In genomic region chr16:30186782-30187555, GRCh38 we compare ENCODE assay signal across 9 cellular contexts. TPM values are rescaled to one million over a fixed set of nuclear protein-coding genes. Genes with fewer than 3 reads are reported as not detected.
DNase-seq lines count a peak whose midpoint lies in the region; ATAC-seq and TF ChIP-seq lines count a peak whose summit lies in the region.
"Had no signal": no experiment of that assay in that cellular context is flagged by ENCODE, and none has a peak within 500 bp of the region (broad histone marks: within the 10 kb centered on the region; RNA-seq: fewer than 3 reads in every experiment).

No MANE protein-coding gene starts in this region.

- ATAC-seq in Right ventricle myocardium superior (ENCODE audit: poor library complexity) (no peak), GM19328 (IDR thresholded peaks at IDR 0.05; ENCODE audit: unreplicated experiment) (no peak)

- WGBS in sigmoid colon, 2 donors: 45 to 46% methylated on average over 36 of the region's 36 CpGs

- H3K4me3 ChIP-seq in sigmoid colon: peak overlapping the region in 1 of 4 donors; percentile 63

- TF ChIP-seq POLR2A in sigmoid colon (IDR thresholded peaks at IDR 0.05): no peak

- H3K9me3 ChIP-seq in sigmoid colon: no peaks in the 10 kb centered on the region

- no peaks in the 10 kb centered on the region for H3K36me3 ChIP-seq in sigmoid colon

- DNase-seq in RWPE1 (ENCODE audit: low spot score): no peak
- peak; percentile 90 for DNase-seq in activated naive CD4-positive, alpha-beta T cell treated with anti-CD3 and anti-CD28 coated beads, Interleukin-2, amount 50 U/mL, for 16 hours
- DNase-seq in Right ventricle myocardium superior: peak; percentile 89
- DNase-seq in sigmoid colon: peak; percentile 81
- no peak for DNase-seq in NCI-H748 (lab: John Stamatoyannopoulos, UW; ENCODE audit: unreplicated experiment)
- no peak for DNase-seq in amniotic stem cell (lab: John Stamatoyannopoulos, UW)

- TF ChIP-seq CTCF in GM12874 (IDR thresholded peaks at IDR 0.05; ENCODE audit: insufficient read depth, low read depth, low read length): peak; percentile 91
- peak; percentile 84 for TF ChIP-seq CTCF in RWPE1 (conservative IDR thresholded peaks at IDR 0.05; ENCODE audit: low read depth)
- peak in 3 of 4 experiments; percentile 38 to 55 (median 42) for TF ChIP-seq CTCF in sigmoid colon (IDR thresholded peaks at IDR 0.05)

- no peak for TF ChIP-seq EP300 in sigmoid colon (IDR thresholded peaks at IDR 0.05)

- no peaks in the 10 kb centered on the region for H3K27me3 ChIP-seq in sigmoid colon

- CTCF ChIA-PET in RWPE1 (lab: Yijun Ruan, JAX): interaction anchor here (0.6 kb wide), 1 partner anchor 154 kb away, joined by 4 read pairs; no protein-coding TSS in a partner anchor

- intact Hi-C loops in Right ventricle myocardium superior (cut with DNase I) (no loop called here), sigmoid colon (cut with DNase I) (no loop called here)

- H3K27ac ChIP-seq in RWPE1 (peak overlapping the region; percentile 46; the same call in 1 of the 2 replicates), sigmoid colon (no peak overlapping the region)
- H3K27ac ChIP-seq: epithelial cell of prostate had no signal

- H3K4me1 ChIP-seq in sigmoid colon: peaks cover 0 to 17% (median 15%) of the 10 kb centered on the region in 4 donors

- POLR2A ChIA-PET in RWPE1 (lab: Yijun Ruan, JAX; ENCODE audit: low non-redundant PET): no interaction called here

RNA-seq across cellular contexts. Expression of gene CORO1A, which starts 3.6 kb away (rescaled TPM):
- total RNA-seq in Right ventricle myocardium superior: 8.4 TPM
- total RNA-seq in sigmoid colon: 10 to 100 TPM; 14.7 to 28.0 (median 24.4) TPM
- polyA plus RNA-seq in sigmoid colon: 100 to 1,000 TPM in 1 of 3 donors, 10 to 100 TPM in 2; 35.8 to 309 (median 40.2) TPM

RNA-seq across cellular contexts. Expression of gene BOLA2B, which starts 6.5 kb away (rescaled TPM):
- total RNA-seq in Right ventricle myocardium superior (48.7 TPM), sigmoid colon (100 to 1,000 TPM in 3 of 4 donors, 10 to 100 TPM in 1; 35.4 to 186 (median 152) TPM)
- 100 to 1,000 TPM; 414 to 509 (median 434) TPM for polyA plus RNA-seq in sigmoid colon

RNA-seq across cellular contexts. Expression of gene SLX1A, which starts 6.7 kb away (rescaled TPM):
- total RNA-seq in Right ventricle myocardium superior (16.2 TPM), sigmoid colon (10 to 100 TPM; 12.0 to 29.6 (median 18.1) TPM)
- polyA plus RNA-seq in sigmoid colon: 10 to 100 TPM; 46.8 to 77.9 (median 61.9) TPM

RNA-seq across cellular contexts. Expression of gene SULT1A3, which starts 12.1 kb away (rescaled TPM):
- total RNA-seq in Right ventricle myocardium superior (3.3 TPM), sigmoid colon (10 to 100 TPM in 3 of 4 donors, 1 to 10 TPM in 1; 8.0 to 26.9 (median 20.3) TPM)
- polyA plus RNA-seq in sigmoid colon: 10 to 100 TPM; 17.4 to 21.0 (median 20.1) TPM

Comparison
In these comparisons a context has a peak if more than half of its experiments do, and no peak if none do; other contexts are left out.
1. DNase-seq: peak in activated naive CD4-positive, alpha-beta T cell treated with anti-CD3 and anti-CD28 coated beads, Interleukin-2, amount 50 U/mL, for 16 hours (single experiment), Right ventricle myocardium superior (single experiment) and sigmoid colon (single experiment); none in RWPE1 (single experiment), NCI-H748 (single experiment) and amniotic stem cell (single experiment).
2. Peak in every context shown above with its lines, with median percentiles within 50 percentile points of each other: CTCF ChIP-seq.